18 cellular contexts compared by ENCODE assay signal in genomic region chr13:80259159-80259558, GRCh38.
DNase-seq lines count a peak whose midpoint lies in the region; ATAC-seq, FAIRE-seq and TF ChIP-seq lines count a peak whose summit lies in the region.
"Had no signal": no experiment of that assay in that cellular context is flagged by ENCODE, and none has a peak within 500 bp of the region (broad histone marks: within the 10 kb centered on the region; RNA-seq: fewer than 3 reads in every experiment).

No MANE protein-coding gene starts in this region.

- H3K4me3 Mint-ChIP-seq in stimulated activated naive CD8-positive, alpha-beta T cell treated with anti-CD3 and anti-CD28 coated beads, Interleukin-15, amount 100 ng/mL, for 72 hours = no peak overlapping the region

- ATAC-seq in GM19372 (IDR thresholded peaks at IDR 0.05; ENCODE audit: low read depth, unreplicated experiment) (peak; percentile 74), HG02623 (IDR thresholded peaks at IDR 0.05; ENCODE audit: unreplicated experiment) (peak; percentile 58), HG03558 (IDR thresholded peaks at IDR 0.05; ENCODE audit: extremely low read depth, unreplicated experiment) (peak; percentile 33)
- ATAC-seq in stimulated activated naive CD8-positive, alpha-beta T cell treated with anti-CD3 and anti-CD28 coated beads, Interleukin-15, amount 100 ng/mL, for 72 hours = no peak
- ATAC-seq: A549 had no signal

- no peaks in the 10 kb centered on the region for H3K27me3 ChIP-seq in uterus
- H3K27me3 ChIP-seq: thyroid gland had no signal

- no peak for FAIRE-seq in GM12891 (lab: Jason Lieb, UNC)
- FAIRE-seq: A549, endometrium, kidney had no signal

- H3K4me1 Mint-ChIP-seq in stimulated activated naive CD8-positive, alpha-beta T cell treated with anti-CD3 and anti-CD28 coated beads, Interleukin-15, amount 100 ng/mL, for 72 hours = no peaks in the 10 kb centered on the region

- H3K27me3 Mint-ChIP-seq in stimulated activated naive CD8-positive, alpha-beta T cell treated with anti-CD3 and anti-CD28 coated beads, Interleukin-15, amount 100 ng/mL, for 72 hours = peaks cover 10% of the 10 kb centered on the region
- H3K27me3 Mint-ChIP-seq: progenitor cell of endocrine pancreas had no signal

- H3K27ac Mint-ChIP-seq in stimulated activated naive CD8-positive, alpha-beta T cell treated with anti-CD3 and anti-CD28 coated beads, Interleukin-15, amount 100 ng/mL, for 72 hours = no peak overlapping the region
- H3K27ac Mint-ChIP-seq: progenitor cell of endocrine pancreas had no signal

- peaks cover 3 to 15% of the 10 kb centered on the region in 2 donors for H3K9me3 Mint-ChIP-seq in stimulated activated naive CD8-positive, alpha-beta T cell treated with anti-CD3 and anti-CD28 coated beads, Interleukin-15, amount 100 ng/mL, for 72 hours

- H3K4me3 ChIP-seq in uterus = no peak overlapping the region
- H3K4me3 ChIP-seq: A549, thyroid gland had no signal

- H3K4me1 ChIP-seq in uterus = no peaks in the 10 kb centered on the region
- H3K4me1 ChIP-seq: A549, thyroid gland had no signal

- TF ChIP-seq CTCF in uterus (IDR thresholded peaks at IDR 0.05) = no peak

- no peak overlapping the region for H3K27ac ChIP-seq in uterus
- H3K27ac ChIP-seq: A549, thyroid gland had no signal

- no peaks in the 10 kb centered on the region for H3K36me3 ChIP-seq in uterus
- H3K36me3 ChIP-seq: thyroid gland had no signal

- H3K9me3 ChIP-seq in uterus = no peaks in the 10 kb centered on the region
- H3K9me3 ChIP-seq: A549, thyroid gland had no signal

- intact Hi-C loops in uterus (cut with DNase I; ENCODE audit: low total_unique reads) = no loop called here

- TF ChIP-seq POLR2A in GM12891 (IDR thresholded peaks at IDR 0.05; ENCODE audit: low read depth, low read length) = no peak
- TF ChIP-seq POLR2A in uterus (IDR thresholded peaks at IDR 0.05) = no peak

- DNase-seq in GM12891 (ENCODE audit: insufficient read length, low spot score) = no peak
- DNase-seq in NCI-H1694 (lab: John Stamatoyannopoulos, UW) = no peak
- DNase-seq in NCI-H187 treated with DMSO at 0.1 percent for 48 hours (lab: John Stamatoyannopoulos, UW) = no peak
- no peak for DNase-seq in stimulated activated naive CD8-positive, alpha-beta T cell treated with anti-CD3 and anti-CD28 coated beads, Interleukin-15, amount 100 ng/mL, for 72 hours
- DNase-seq in uterus = no peak
- DNase-seq: activated naive CD4-positive, alpha-beta T cell; kidney; NCI-H1694 treated with DMSO at 0.1 percent for 48 hours; NCI-H748 treated with DMSO at 0.1 percent for 48 hours; SIG-M5; T-helper 9 cell; thyroid gland had no signal

TF ChIP-seq in GM12891, 5 proteins besides CTCF, POLR2A, EP300 and RAD21:
- TF ChIP-seq POLR2AphosphoS5 (IDR thresholded peaks at IDR 0.05; ENCODE audit: low read depth, low read length) (no peak), PAX5 (IDR thresholded peaks at IDR 0.05; ENCODE audit: insufficient read depth, low read length, severe bottlenecking) (no peak), POU2F2 (IDR thresholded peaks at IDR 0.05; ENCODE audit: low read depth, low read length) (0 out of 2 replicates have a peak, but pooled peaks have one; percentile 47), TAF1 (IDR thresholded peaks at IDR 0.05; ENCODE audit: low read depth, low read length) (no peak), SPI1 (IDR thresholded peaks at IDR 0.05; ENCODE audit: low read depth, low read length) (no peak)
